ENCODE assay signal across 8 cellular contexts in genomic region chr1:226002667-226003501, GRCh38. TPM values are rescaled to one million over a fixed set of nuclear protein-coding genes. Genes with fewer than 3 reads are reported as not detected.
DNase-seq lines count a peak whose midpoint lies in the region; ATAC-seq and TF ChIP-seq lines count a peak whose summit lies in the region.

No MANE protein-coding gene starts in this region.

- no peaks in the 10 kb centered on the region for H3K9me3 ChIP-seq in smooth muscle cell (replicated peaks; ENCODE audit: low read depth)

- no peaks in the 10 kb centered on the region for H3K27me3 Mint-ChIP-seq in activated T-helper 2 cell treated with anti-CD3 and anti-CD28 coated beads, Interferon-gamma antibody, Interleukin-2, Interleukin-4, amounts not matched to agents 10 μg/mL and 5 μg/mL and 100 μg/mL, durations not matched to agents 14 hours and 24 hours and 36 hours (ENCODE audit: low read depth)
- no peaks in the 10 kb centered on the region for H3K27me3 Mint-ChIP-seq in osteocyte (ENCODE audit: unreplicated experiment)

- H3K4me3 ChIP-seq in smooth muscle cell: no peak overlapping the region

- H3K79me2 ChIP-seq in smooth muscle cell (ENCODE audit: low read depth): peaks cover 12% of the 10 kb centered on the region

- H3K36me3 Mint-ChIP-seq in activated T-helper 2 cell treated with anti-CD3 and anti-CD28 coated beads, Interferon-gamma antibody, Interleukin-2, Interleukin-4, amounts not matched to agents 10 μg/mL and 5 μg/mL and 100 μg/mL, durations not matched to agents 14 hours and 24 hours and 36 hours (ENCODE audit: low read depth): peaks cover 3% of the 10 kb centered on the region
- H3K36me3 Mint-ChIP-seq in osteocyte (ENCODE audit: unreplicated experiment): peaks cover 2% of the 10 kb centered on the region

- peak overlapping the region; percentile 86 for H3K27ac Mint-ChIP-seq in activated T-helper 2 cell treated with anti-CD3 and anti-CD28 coated beads, Interferon-gamma antibody, Interleukin-2, Interleukin-4, amounts not matched to agents 10 μg/mL and 5 μg/mL and 100 μg/mL, durations not matched to agents 14 hours and 24 hours and 36 hours
- H3K27ac Mint-ChIP-seq in osteocyte (ENCODE audit: unreplicated experiment): no peak overlapping the region

- H3K4me3 Mint-ChIP-seq in activated T-helper 2 cell treated with anti-CD3 and anti-CD28 coated beads, Interferon-gamma antibody, Interleukin-2, Interleukin-4, amounts not matched to agents 10 μg/mL and 5 μg/mL and 100 μg/mL, durations not matched to agents 14 hours and 24 hours and 36 hours (ENCODE audit: low read depth): no peak overlapping the region
- no peak overlapping the region for H3K4me3 Mint-ChIP-seq in osteocyte (ENCODE audit: unreplicated experiment)

- H3K4me2 ChIP-seq in smooth muscle cell: no peak overlapping the region

- no peak overlapping the region for H3K27ac ChIP-seq in smooth muscle cell (ENCODE audit: low read depth)

- peaks cover 24% of the 10 kb centered on the region for H3K4me1 ChIP-seq in smooth muscle cell (ENCODE audit: low read depth)

- no peaks in the 10 kb centered on the region for H3K27me3 ChIP-seq in smooth muscle cell (ENCODE audit: low read depth)

- H3F3A ChIP-seq in smooth muscle cell (ENCODE audit: low read depth): peaks cover 3% of the 10 kb centered on the region

- no peaks in the 10 kb centered on the region for H4K20me1 ChIP-seq in smooth muscle cell (ENCODE audit: low read depth)

- ATAC-seq in left cardiac atrium: peak in 1 of 2 donors; percentile 37

- WGBS in smooth muscle cell (ENCODE audit: low lambda C conversion rate): 57% methylated on average over 4 of the region's 4 CpGs

- H3K9ac ChIP-seq in smooth muscle cell (ENCODE audit: low read depth): no peak overlapping the region

- H3K36me3 ChIP-seq in smooth muscle cell (ENCODE audit: low read depth): no peaks in the 10 kb centered on the region

- H2AFZ ChIP-seq in smooth muscle cell (ENCODE audit: low read depth): peak overlapping the region; percentile 58

- TF ChIP-seq CTCF in smooth muscle cell (IDR thresholded peaks at IDR 0.05; ENCODE audit: borderline replicate concordance, insufficient read depth, poor library complexity, severe bottlenecking) (no peak), osteocyte (IDR thresholded peaks at IDR 0.05) (no peak)

- no peaks in the 10 kb centered on the region for H3K9me3 Mint-ChIP-seq in activated T-helper 2 cell treated with anti-CD3 and anti-CD28 coated beads, Interferon-gamma antibody, Interleukin-2, Interleukin-4, amounts not matched to agents 10 μg/mL and 5 μg/mL and 100 μg/mL, durations not matched to agents 14 hours and 24 hours and 36 hours
- no peaks in the 10 kb centered on the region for H3K9me3 Mint-ChIP-seq in osteocyte (ENCODE audit: unreplicated experiment)

- H3K4me1 Mint-ChIP-seq in activated T-helper 2 cell treated with anti-CD3 and anti-CD28 coated beads, Interferon-gamma antibody, Interleukin-2, Interleukin-4, amounts not matched to agents 10 μg/mL and 5 μg/mL and 100 μg/mL, durations not matched to agents 14 hours and 24 hours and 36 hours (ENCODE audit: low read depth): peaks cover 33% of the 10 kb centered on the region
- H3K4me1 Mint-ChIP-seq in osteocyte (ENCODE audit: unreplicated experiment): peaks cover 20% of the 10 kb centered on the region

- intact Hi-C loops in activated T-helper 2 cell treated with anti-CD3 and anti-CD28 coated beads, Interferon-gamma antibody, Interleukin-2, Interleukin-4, amounts not matched to agents 10 μg/mL and 5 μg/mL and 100 μg/mL, durations not matched to agents 14 hours and 24 hours and 36 hours (cut with micrococcal nuclease): loop anchor here (5.0 kb wide), 1 partner anchor 119 kb away; no protein-coding TSS in a partner anchor
- intact Hi-C loops in left cardiac atrium (cut with DNase I): loop anchor here in 1 of 2 donors (2.0 to 5.0 kb wide), 2 partner anchors 56 to 109 kb away; no protein-coding TSS in a partner anchor

- DNase-seq in stimulated activated CD4-positive, alpha-beta T cell treated with anti-CD3 and anti-CD28 coated beads, Interleukin-1b, Interleukin-23, amount 100 ng/mL, for 48 hours: peak; percentile 58
- DNase-seq in stimulated activated CD4-positive, alpha-beta T cell treated with anti-CD3 and anti-CD28 coated beads, Interleukin-12 subunit alpha, Interleukin-12 subunit beta, amount 100 ng/mL, for 4 hours: no peak
- DNase-seq in NCI-H446 (lab: John Stamatoyannopoulos, UW): peak; percentile 88 to 91
- no peak for DNase-seq in activated T-helper 2 cell treated with anti-CD3 and anti-CD28 coated beads, Interferon-gamma antibody, Interleukin-2, Interleukin-4, amounts not matched to agents 10 μg/mL and 5 μg/mL and 100 μg/mL, durations not matched to agents 14 hours and 24 hours and 36 hours (ENCODE audit: low spot score)
- peak; percentile 81 for DNase-seq in left cardiac atrium
- no peak for DNase-seq in smooth muscle cell (lab: John Stamatoyannopoulos, UW; ENCODE audit: unreplicated experiment)
- no peak for DNase-seq in osteocyte (ENCODE audit: extremely low spot score, unreplicated experiment)
- DNase-seq in GM19238 (ENCODE audit: insufficient read length, low spot score): no peak

RNA-seq across cellular contexts. Expression of gene SDE2, which starts 3.7 kb away (rescaled TPM):
- total RNA-seq in activated T-helper 2 cell treated with anti-CD3 and anti-CD28 coated beads, Interferon-gamma antibody, Interleukin-2, Interleukin-4, amounts not matched to agents 10 μg/mL and 5 μg/mL and 100 μg/mL, durations not matched to agents 14 hours and 24 hours and 36 hours: 22.0 and 22.3 TPM in 2 replicates
- total RNA-seq in left cardiac atrium (10 to 100 TPM; 11.1 to 18.7 TPM), smooth muscle cell (30.5 and 33.3 TPM in 2 replicates), osteocyte (20.0 and 20.7 TPM in 2 replicates)
- polyA plus RNA-seq in smooth muscle cell: 15.1 and 20.2 TPM in 2 replicates

RNA-seq across cellular contexts. Expression of gene H3-3A, which starts 59.6 kb away (rescaled TPM):
- total RNA-seq in activated T-helper 2 cell treated with anti-CD3 and anti-CD28 coated beads, Interferon-gamma antibody, Interleukin-2, Interleukin-4, amounts not matched to agents 10 μg/mL and 5 μg/mL and 100 μg/mL, durations not matched to agents 14 hours and 24 hours and 36 hours: 437 and 443 TPM in 2 replicates
- total RNA-seq in left cardiac atrium: 100 to 1,000 TPM; 285 to 316 TPM
- 459 and 461 TPM in 2 replicates for total RNA-seq in smooth muscle cell
- 426 and 430 TPM in 2 replicates for polyA plus RNA-seq in smooth muscle cell
- 505 and 524 TPM in 2 replicates for total RNA-seq in osteocyte

Comparison
In these comparisons a context has a peak if more than half of its experiments do, and no peak if none do; other contexts are left out.
1. DNase-seq: peak in stimulated activated CD4-positive, alpha-beta T cell treated with anti-CD3 and anti-CD28 coated beads, Interleukin-1b, Interleukin-23, amount 100 ng/mL, for 48 hours (single experiment), NCI-H446 (2 of 2) and left cardiac atrium (single experiment); none in stimulated activated CD4-positive, alpha-beta T cell treated with anti-CD3 and anti-CD28 coated beads, Interleukin-12 subunit alpha, Interleukin-12 subunit beta, amount 100 ng/mL, for 4 hours (single experiment), activated T-helper 2 cell treated with anti-CD3 and anti-CD28 coated beads, Interferon-gamma antibody, Interleukin-2, Interleukin-4, amounts not matched to agents 10 μg/mL and 5 μg/mL and 100 μg/mL, durations not matched to agents 14 hours and 24 hours and 36 hours (single experiment), smooth muscle cell (single experiment), osteocyte (single experiment) and GM19238 (single experiment).